ENCODE assay signal across 2 cellular contexts in genomic region chr12:122503147-122503751, GRCh38.
TF ChIP-seq lines count a peak whose summit lies in the region.

No MANE protein-coding gene starts in this region.

TF ChIP-seq in GM12891, 5 proteins besides CTCF, POLR2A, EP300 and RAD21:
- TF ChIP-seq POU2F2 (IDR thresholded peaks at IDR 0.05; ENCODE audit: low read depth, low read length): no peak
- TF ChIP-seq POLR2AphosphoS5 (IDR thresholded peaks at IDR 0.05; ENCODE audit: low read depth, low read length): peak; percentile 75

TF ChIP-seq in H1, 55 proteins besides CTCF, POLR2A, EP300 and RAD21:
- no peak for TF ChIP-seq PHF8 (conservative IDR thresholded peaks at IDR 0.05; ENCODE audit: low read depth, low read length)
- TF ChIP-seq CBX5 (IDR thresholded peaks at IDR 0.05; ENCODE audit: low read depth, low read length): no peak
- no peak for TF ChIP-seq CHD1 (IDR thresholded peaks at IDR 0.05; ENCODE audit: low read depth, low read length)
- peak; percentile 55; the same call in 1 of the 2 replicates for TF ChIP-seq POLR2AphosphoS5 (IDR thresholded peaks at IDR 0.05; ENCODE audit: low read depth, low read length)
